Comparison of ENCODE assay signal across 9 cellular contexts in the genomic region with DNA sequence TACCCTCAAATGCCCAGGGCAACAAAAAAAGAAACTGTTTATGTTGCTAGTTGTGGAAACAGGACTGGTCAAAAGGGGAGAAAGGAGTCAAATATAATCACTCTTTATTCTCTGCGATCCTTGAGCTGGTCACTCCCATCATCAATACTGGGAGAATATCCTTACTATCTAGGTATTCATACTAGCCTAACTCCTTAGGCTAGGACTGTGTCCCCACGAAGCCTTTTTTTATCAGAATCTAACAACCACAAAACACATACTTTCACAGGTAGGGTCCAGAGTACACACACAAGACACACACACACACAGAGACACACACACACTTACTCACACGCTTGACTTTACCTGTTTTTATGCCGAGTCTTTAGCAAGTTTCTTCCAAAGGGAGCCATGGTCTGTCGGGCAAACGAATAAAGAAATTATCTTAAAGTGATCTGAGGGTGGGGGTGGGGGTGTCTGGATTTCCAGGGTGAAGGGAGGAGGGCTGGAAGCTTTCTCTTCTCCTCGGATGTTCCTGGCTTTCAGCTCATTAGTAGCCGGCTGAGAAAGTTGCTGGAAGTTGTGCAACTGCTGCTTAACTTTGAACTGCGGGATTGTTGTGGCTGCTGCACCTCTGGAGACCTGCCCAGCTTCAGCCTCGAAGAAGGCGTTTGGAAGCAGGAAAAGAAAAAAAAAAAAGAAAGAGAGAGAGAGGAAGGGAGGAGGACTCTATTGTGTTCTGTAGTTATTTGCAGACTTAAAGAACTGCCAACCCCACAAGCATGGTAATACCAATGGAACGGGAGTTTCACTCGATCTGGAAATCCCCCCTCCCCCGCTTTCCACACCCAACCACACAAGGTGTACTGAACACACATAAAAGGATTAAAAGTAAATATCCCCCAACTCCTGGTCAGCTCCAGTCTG. TPM values are rescaled to one million over a fixed set of nuclear protein-coding genes. Genes with fewer than 3 reads are reported as not detected.
DNase-seq lines count a peak whose midpoint lies in the region; ATAC-seq and TF ChIP-seq lines count a peak whose summit lies in the region.
"Had no signal": no experiment of that assay in that cellular context is flagged by ENCODE, and none has a peak within 500 bp of the region (broad histone marks: within the 10 kb centered on the region; RNA-seq: fewer than 3 reads in every experiment).

A gene (minus strand): TSS at position 600 of the 906 bp plus-strand sequence. CDS start 208 bp downstream, at position 392.

- no peak for TF ChIP-seq EP300 in Ishikawa (IDR thresholded peaks at IDR 0.05; ENCODE audit: borderline replicate concordance)

- DNase-seq in A172 (ENCODE audit: low spot score) (peak; percentile 63), endodermal cell (peak; percentile 72), NCI-H2029 treated with DMSO at 0.1 percent for 48 hours (lab: John Stamatoyannopoulos, UW) (no peak), NCI-H1694 treated with DMSO at 0.1 percent for 48 hours (lab: John Stamatoyannopoulos, UW) (no peak)

- H3K27ac ChIP-seq in endodermal cell (ENCODE audit: low read depth, low read length) (no peak within 1 kb of the TSS), mesodermal cell (ENCODE audit: low read depth, low read length, severe bottlenecking) (peak within 1 kb of the TSS; percentile 29)
- H3K27ac ChIP-seq: BLaER1 treated with 17β-estradiol and CSF1 and Interleukin-3, amounts not matched to agents 10 nM and 100 nM had no signal

- H3K36me3 ChIP-seq in endodermal cell (ENCODE audit: control insufficient read depth, insufficient read depth, low read length) (no peaks in the 10 kb centered on the region), mesodermal cell (ENCODE audit: control insufficient read depth, insufficient read depth, low read length) (no peaks in the 10 kb centered on the region)
- H3K36me3 ChIP-seq: BLaER1 treated with 17β-estradiol and CSF1 and Interleukin-3, amounts not matched to agents 10 nM and 100 nM had no signal

- no peaks in the 10 kb centered on the region for H3K27me3 Mint-ChIP-seq in endodermal cell (ENCODE audit: insufficient read depth)

- WGBS in endodermal cell (ENCODE audit: insufficient coverage in 1 of 2, insufficient read length in 1 of 2), 2 experiments, result 33 to 58% methylated on average over 7 to 14 of the region's 14 CpGs
- 37 to 47% methylated on average over 3 to 4 of the region's 14 CpGs for WGBS in mesodermal cell (ENCODE audit: insufficient coverage in 2 of 2), 2 experiments

- TF ChIP-seq RAD21 in Ishikawa (IDR thresholded peaks at IDR 0.05; ENCODE audit: low read depth), result no peak

- ATAC-seq in GM21529 (IDR thresholded peaks at IDR 0.05; ENCODE audit: unreplicated experiment), result no peak
- ATAC-seq in GM18861 (IDR thresholded peaks at IDR 0.05; ENCODE audit: unreplicated experiment), result no peak

- peak within 1 kb of the TSS; percentile 70 for H3K4me3 ChIP-seq in endodermal cell (ENCODE audit: low read length)
- peak within 1 kb of the TSS; percentile 6 for H3K4me3 ChIP-seq in mesodermal cell (ENCODE audit: extremely low read depth, insufficient read depth, low read length, poor library complexity, severe bottlenecking)
- H3K4me3 ChIP-seq: BLaER1 treated with 17β-estradiol and CSF1 and Interleukin-3, amounts not matched to agents 10 nM and 100 nM had no signal

- H3K4me1 ChIP-seq in endodermal cell (ENCODE audit: control insufficient read depth, insufficient read depth, low read length), result peaks cover 8% of the 10 kb centered on the region
- no peaks in the 10 kb centered on the region for H3K4me1 ChIP-seq in mesodermal cell (ENCODE audit: control insufficient read depth, insufficient read depth, low read length, poor library complexity, severe bottlenecking)
- H3K4me1 ChIP-seq: BLaER1 treated with 17β-estradiol and CSF1 and Interleukin-3, amounts not matched to agents 10 nM and 100 nM had no signal

- no peaks in the 10 kb centered on the region for H3K27me3 ChIP-seq in endodermal cell (ENCODE audit: control insufficient read depth, insufficient read depth, low read length, poor library complexity, severe bottlenecking)
- H3K27me3 ChIP-seq: BLaER1 treated with 17β-estradiol and CSF1 and Interleukin-3, amounts not matched to agents 10 nM and 100 nM had no signal

- peak within 1 kb of the TSS; percentile 86 for H3K27ac Mint-ChIP-seq in endodermal cell

- no peaks in the 10 kb centered on the region for H3K9me3 Mint-ChIP-seq in endodermal cell

- H3K36me3 Mint-ChIP-seq in endodermal cell (ENCODE audit: low read depth), result no peaks in the 10 kb centered on the region

- TF ChIP-seq CTCF in endodermal cell (conservative IDR thresholded peaks at IDR 0.05), result no peak

- peaks cover 24% of the 10 kb centered on the region for H3K4me1 Mint-ChIP-seq in endodermal cell

- H3K9ac ChIP-seq in endodermal cell (ENCODE audit: extremely low read depth, low read length, poor library complexity, severe bottlenecking), result peak within 1 kb of the TSS; percentile 11
- H3K9ac ChIP-seq: BLaER1 treated with 17β-estradiol and CSF1 and Interleukin-3, amounts not matched to agents 10 nM and 100 nM had no signal

- H3K9me3 ChIP-seq in endodermal cell (ENCODE audit: control insufficient read depth, low read length) (no peaks in the 10 kb centered on the region), mesodermal cell (ENCODE audit: control insufficient read depth, low read length) (no peaks in the 10 kb centered on the region)
- H3K9me3 ChIP-seq: BLaER1 treated with 17β-estradiol and CSF1 and Interleukin-3, amounts not matched to agents 10 nM and 100 nM had no signal

- H3K4me3 Mint-ChIP-seq in endodermal cell, result peak within 1 kb of the TSS; percentile 63

TF ChIP-seq in Ishikawa, 13 proteins besides CTCF, POLR2A, EP300 and RAD21:
- TF ChIP-seq EGR1 (IDR thresholded peaks at IDR 0.05) (no peak), FOXM1 (IDR thresholded peaks at IDR 0.05; ENCODE audit: borderline replicate concordance, low read depth) (no peak), TCF12 (IDR thresholded peaks at IDR 0.05; ENCODE audit: low read depth) (no peak), NFIC (IDR thresholded peaks at IDR 0.05) (0 out of 2 replicates have a peak, but pooled peaks have one; percentile 18), YY1 (IDR thresholded peaks at IDR 0.05; ENCODE audit: low read depth) (no peak), CEBPB (IDR thresholded peaks at IDR 0.05) (peak; percentile 94), TAF1 (IDR thresholded peaks at IDR 0.05; ENCODE audit: low read depth) (no peak), TEAD4 (IDR thresholded peaks at IDR 0.05) (no peak), ZBTB7A (IDR thresholded peaks at IDR 0.05; ENCODE audit: low read depth) (no peak), CREB1 (IDR thresholded peaks at IDR 0.05; ENCODE audit: low read depth) (no peak)
- TF ChIP-seq, protein P1, sequence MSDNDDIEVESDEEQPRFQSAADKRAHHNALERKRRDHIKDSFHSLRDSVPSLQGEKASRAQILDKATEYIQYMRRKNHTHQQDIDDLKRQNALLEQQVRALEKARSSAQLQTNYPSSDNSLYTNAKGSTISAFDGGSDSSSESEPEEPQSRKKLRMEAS (IDR thresholded peaks at IDR 0.05), result no peak
- TF ChIP-seq, protein P2, sequence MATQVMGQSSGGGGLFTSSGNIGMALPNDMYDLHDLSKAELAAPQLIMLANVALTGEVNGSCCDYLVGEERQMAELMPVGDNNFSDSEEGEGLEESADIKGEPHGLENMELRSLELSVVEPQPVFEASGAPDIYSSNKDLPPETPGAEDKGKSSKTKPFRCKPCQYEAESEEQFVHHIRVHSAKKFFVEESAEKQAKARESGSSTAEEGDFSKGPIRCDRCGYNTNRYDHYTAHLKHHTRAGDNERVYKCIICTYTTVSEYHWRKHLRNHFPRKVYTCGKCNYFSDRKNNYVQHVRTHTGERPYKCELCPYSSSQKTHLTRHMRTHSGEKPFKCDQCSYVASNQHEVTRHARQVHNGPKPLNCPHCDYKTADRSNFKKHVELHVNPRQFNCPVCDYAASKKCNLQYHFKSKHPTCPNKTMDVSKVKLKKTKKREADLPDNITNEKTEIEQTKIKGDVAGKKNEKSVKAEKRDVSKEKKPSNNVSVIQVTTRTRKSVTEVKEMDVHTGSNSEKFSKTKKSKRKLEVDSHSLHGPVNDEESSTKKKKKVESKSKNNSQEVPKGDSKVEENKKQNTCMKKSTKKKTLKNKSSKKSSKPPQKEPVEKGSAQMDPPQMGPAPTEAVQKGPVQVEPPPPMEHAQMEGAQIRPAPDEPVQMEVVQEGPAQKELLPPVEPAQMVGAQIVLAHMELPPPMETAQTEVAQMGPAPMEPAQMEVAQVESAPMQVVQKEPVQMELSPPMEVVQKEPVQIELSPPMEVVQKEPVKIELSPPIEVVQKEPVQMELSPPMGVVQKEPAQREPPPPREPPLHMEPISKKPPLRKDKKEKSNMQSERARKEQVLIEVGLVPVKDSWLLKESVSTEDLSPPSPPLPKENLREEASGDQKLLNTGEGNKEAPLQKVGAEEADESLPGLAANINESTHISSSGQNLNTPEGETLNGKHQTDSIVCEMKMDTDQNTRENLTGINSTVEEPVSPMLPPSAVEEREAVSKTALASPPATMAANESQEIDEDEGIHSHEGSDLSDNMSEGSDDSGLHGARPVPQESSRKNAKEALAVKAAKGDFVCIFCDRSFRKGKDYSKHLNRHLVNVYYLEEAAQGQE (IDR thresholded peaks at IDR 0.05; ENCODE audit: low read depth), result no peak
- TF ChIP-seq, protein P3, sequence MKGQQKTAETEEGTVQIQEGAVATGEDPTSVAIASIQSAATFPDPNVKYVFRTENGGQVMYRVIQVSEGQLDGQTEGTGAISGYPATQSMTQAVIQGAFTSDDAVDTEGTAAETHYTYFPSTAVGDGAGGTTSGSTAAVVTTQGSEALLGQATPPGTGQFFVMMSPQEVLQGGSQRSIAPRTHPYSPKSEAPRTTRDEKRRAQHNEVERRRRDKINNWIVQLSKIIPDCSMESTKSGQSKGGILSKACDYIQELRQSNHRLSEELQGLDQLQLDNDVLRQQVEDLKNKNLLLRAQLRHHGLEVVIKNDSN (IDR thresholded peaks at IDR 0.05), result no peak

RNA-seq across cellular contexts. Expression of the gene that starts here (rescaled TPM):
- total RNA-seq in A172 (2014; rRNA removed; shearing (Covaris generic)), result 0.74 and 1.4 TPM in 2 replicates
- total RNA-seq in endodermal cell, result 1 to 10 TPM in 1 of 2 donors, under 1 TPM in 1; 0.99 to 1.0 TPM
- polyA plus RNA-seq in endodermal cell (2013, experiment 1 of 2), result 0.53 TPM
- polyA plus RNA-seq in endodermal cell (2013, experiment 2 of 2), result 0.54 TPM
- 0.63 TPM for polyA plus RNA-seq in mesodermal cell (2013, experiment 1 of 2)
- polyA plus RNA-seq in mesodermal cell (2013, experiment 2 of 2), result 0.46 TPM

Comparison
In these comparisons a context has a peak if more than half of its experiments do, and no peak if none do; other contexts are left out.
1. DNase-seq: peak in A172 (single experiment) and endodermal cell (single experiment); none in NCI-H2029 treated with DMSO at 0.1 percent for 48 hours (single experiment) and NCI-H1694 treated with DMSO at 0.1 percent for 48 hours (single experiment).